In the genomic region with DNA sequence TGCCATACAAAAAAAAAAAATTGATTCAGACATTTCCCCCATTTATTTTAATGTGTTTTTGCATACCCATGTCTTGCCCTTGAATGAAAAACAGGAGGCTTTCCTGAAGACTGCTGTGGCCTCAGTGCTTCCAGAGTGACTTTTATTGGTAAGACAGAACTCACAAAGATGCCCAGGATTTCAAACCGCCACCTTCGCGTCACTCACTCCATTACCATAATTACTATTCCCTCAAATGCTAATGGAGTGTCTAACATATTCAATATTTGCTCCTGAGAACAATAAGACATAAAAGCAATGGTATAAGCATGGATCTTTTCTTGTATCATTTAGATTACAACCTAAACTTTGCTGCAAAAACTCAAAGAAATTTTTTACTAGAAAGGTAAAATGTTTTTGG, we compare ENCODE assay signal across 24 cellular contexts.
"Had no signal": no experiment of that assay in that cellular context is flagged by ENCODE, and none has a peak within 500 bp of the region (broad histone marks: within the 10 kb centered on the region; RNA-seq: fewer than 3 reads in every experiment).

No MANE protein-coding gene starts in this region.

- DNase-seq: stimulated activated CD4-positive, alpha-beta T cell treated with anti-CD3 and anti-CD28 coated beads, Interleukin-2, amount 100 ng/mL, for 48 hours; stimulated activated CD4-positive, alpha-beta T cell treated with anti-CD3 and anti-CD28 coated beads, Interleukin-4, amount 100 ng/mL, for 1 hour; stimulated activated CD4-positive, alpha-beta T cell treated with anti-CD3 and anti-CD28 coated beads, Interleukin-4, amount 100 ng/mL, for 24 hours; stimulated activated CD4-positive, alpha-beta T cell treated with anti-CD3 and anti-CD28 coated beads, Interleukin-4, amount 100 ng/mL, for 4 hours; stimulated activated CD8-positive, alpha-beta memory T cell treated with anti-CD3 and anti-CD28 coated beads, Interleukin-4, amount 100 ng/mL, for 48 hours; stimulated activated naive B cell treated with anti-CD40 and anti-IgM and Interleukin-4, amounts not matched to agents 10 μg/mL and 1 μg/mL and 100 μg/mL, for 72 hours; stimulated activated naive CD4-positive, alpha-beta T cell; stimulated activated naive CD4-positive, alpha-beta T cell treated with Interleukin-2 at 50 U/mL for 16 hours; stimulated activated naive CD8-positive, alpha-beta T cell treated with anti-CD3 and anti-CD28 coated beads, Interleukin-15, amount 100 ng/mL, for 72 hours; stimulated activated naive CD8-positive, alpha-beta T cell treated with anti-CD3 and anti-CD28 coated beads, Interleukin-15, Interleukin-2, amounts not matched to agents 100 U/mL and 50 U/mL, for 24 hours; stomach; substantia nigra; testis; thyroid gland; tibial artery; transverse colon; trophoblast cell; upper lobe of left lung; upper lobe of right lung; uterus had no signal

- H3K27ac ChIP-seq: stomach, suprapubic skin, testis, thoracic aorta, thyroid gland, tibial artery, tibial nerve, transverse colon, upper lobe of left lung, upper lobe of right lung, uterus, vagina had no signal

- H3K4me3 ChIP-seq: stomach, suprapubic skin, testis, thoracic aorta, thyroid gland, tibial artery, tibial nerve, transverse colon, upper lobe of left lung, upper lobe of right lung, uterus, vagina had no signal

- H3K36me3 ChIP-seq: stomach, suprapubic skin, thoracic aorta, thyroid gland, tibial artery, tibial nerve, transverse colon, upper lobe of left lung, upper lobe of right lung, uterus, vagina had no signal

- H3K9me3 ChIP-seq: stomach, suprapubic skin, testis, thoracic aorta, thyroid gland, tibial artery, tibial nerve, transverse colon, upper lobe of left lung, upper lobe of right lung, uterus, vagina had no signal

- H3K4me1 ChIP-seq: stomach, suprapubic skin, testis, thyroid gland, tibial artery, tibial nerve, transverse colon, upper lobe of left lung, upper lobe of right lung, uterus, vagina had no signal

- H3K27me3 ChIP-seq: stomach, suprapubic skin, testis, thyroid gland, tibial artery, tibial nerve, upper lobe of left lung, upper lobe of right lung, uterus, vagina had no signal
